25 cellular contexts compared by ENCODE assay signal in genomic region chr9:2150338-2150737, GRCh38.
A peak's percentile ranks its signal among the peaks of the same experiment; 100 is the strongest.
DNase-seq lines count a peak whose midpoint lies in the region; ATAC-seq, FAIRE-seq and TF ChIP-seq lines count a peak whose summit lies in the region.
"Had no signal": no experiment of that assay in that cellular context is flagged by ENCODE, and none has a peak within 500 bp of the region (broad histone marks: within the 10 kb centered on the region; RNA-seq: fewer than 3 reads in every experiment).

No MANE protein-coding gene starts in this region.

- CTCF ChIA-PET in activated CD8-positive, alpha-beta T cell treated with anti-CD3 and anti-CD28 coated beads for 36 hours (lab: Charles Lee), result no interaction called here
- CTCF ChIA-PET in activated CD8-positive, alpha-beta T cell treated with anti-CD3 and anti-CD28 coated beads, Interleukin-2, amount 10 ng/mL, durations not matched to agents 7 days and 5 days (lab: Charles Lee), result no interaction called here

- no peak overlapping the region for H3K27ac ChIP-seq in small intestine (ENCODE audit: low read depth in 1 of 2, low read length in 1 of 2)
- H3K27ac ChIP-seq: 22Rv1; BLaER1 treated with 17β-estradiol and CSF1 and Interleukin-3, amounts not matched to agents 10 nM and 100 nM; GM23248 had no signal

- H3K36me3 ChIP-seq in small intestine (ENCODE audit: control insufficient read depth in 2 of 2, insufficient read depth in 2 of 2, low read length in 2 of 2), result no peaks in the 10 kb centered on the region
- H3K36me3 ChIP-seq: BE2C had no signal

- no peak overlapping the region for H3K4me3 ChIP-seq in small intestine (ENCODE audit: low read depth in 1 of 2, low read length in 2 of 2)
- H3K4me3 ChIP-seq: BLaER1 treated with 17β-estradiol and CSF1 and Interleukin-3, amounts not matched to agents 10 nM and 100 nM; GM12878; GM23248 had no signal

- intact Hi-C loops in activated CD8-positive, alpha-beta T cell treated with anti-CD3 and anti-CD28 coated beads for 36 hours (cut with micrococcal nuclease), result no loop called here

- peaks cover 42% of the 10 kb centered on the region for H3K4me1 Mint-ChIP-seq in activated CD8-positive, alpha-beta T cell treated with anti-CD3 and anti-CD28 coated beads for 36 hours (ENCODE audit: low read depth)
- peaks cover 2% of the 10 kb centered on the region for H3K4me1 Mint-ChIP-seq in activated CD8-positive, alpha-beta T cell treated with anti-CD3 and anti-CD28 coated beads, Interleukin-2, amount 10 ng/mL, durations not matched to agents 7 days and 5 days (ENCODE audit: low read depth)
- peaks cover 37 to 56% of the 10 kb centered on the region in 2 donors for H3K4me1 Mint-ChIP-seq in effector memory CD8-positive, alpha-beta T cell (ENCODE audit: low read depth in 2 of 2)

- no peak overlapping the region for H3K4me3 Mint-ChIP-seq in activated CD8-positive, alpha-beta T cell treated with anti-CD3 and anti-CD28 coated beads for 36 hours
- H3K4me3 Mint-ChIP-seq in activated CD8-positive, alpha-beta T cell treated with anti-CD3 and anti-CD28 coated beads, Interleukin-2, amount 10 ng/mL, durations not matched to agents 7 days and 5 days, result no peak overlapping the region
- no peak overlapping the region for H3K4me3 Mint-ChIP-seq in effector memory CD8-positive, alpha-beta T cell
- H3K4me3 Mint-ChIP-seq: CD14-positive monocyte; CD4-positive, alpha-beta T cell; CD8-positive, alpha-beta memory T cell had no signal

- FAIRE-seq in small intestine (lab: Jason Lieb, UNC), result no peak
- FAIRE-seq: A204.1, D721Med, GM18507, H1 had no signal

- no peaks in the 10 kb centered on the region for H3K9me3 Mint-ChIP-seq in activated CD8-positive, alpha-beta T cell treated with anti-CD3 and anti-CD28 coated beads for 36 hours
- H3K9me3 Mint-ChIP-seq in activated CD8-positive, alpha-beta T cell treated with anti-CD3 and anti-CD28 coated beads, Interleukin-2, amount 10 ng/mL, durations not matched to agents 7 days and 5 days (ENCODE audit: insufficient read depth), result no peaks in the 10 kb centered on the region
- H3K9me3 Mint-ChIP-seq in effector memory CD8-positive, alpha-beta T cell, result no peaks in the 10 kb centered on the region
- H3K9me3 Mint-ChIP-seq: CD4-positive, alpha-beta T cell; CD8-positive, alpha-beta memory T cell had no signal

- peaks cover 21% of the 10 kb centered on the region for H3K36me3 Mint-ChIP-seq in activated CD8-positive, alpha-beta T cell treated with anti-CD3 and anti-CD28 coated beads for 36 hours (ENCODE audit: low read depth)
- peaks cover 49% of the 10 kb centered on the region for H3K36me3 Mint-ChIP-seq in activated CD8-positive, alpha-beta T cell treated with anti-CD3 and anti-CD28 coated beads, Interleukin-2, amount 10 ng/mL, durations not matched to agents 7 days and 5 days (ENCODE audit: low read depth)
- H3K36me3 Mint-ChIP-seq in effector memory CD8-positive, alpha-beta T cell (ENCODE audit: insufficient read depth), result peaks cover 10% of the 10 kb centered on the region

- no peak for DNase-seq in activated CD8-positive, alpha-beta T cell treated with anti-CD3 and anti-CD28 coated beads for 36 hours
- no peak for DNase-seq in activated CD8-positive, alpha-beta T cell treated with anti-CD3 and anti-CD28 coated beads, Interleukin-2, amount 10 ng/mL, durations not matched to agents 7 days and 5 days
- DNase-seq in effector memory CD8-positive, alpha-beta T cell, result no peak
- peak; percentile 17 for DNase-seq in small intestine
- DNase-seq in anterior cingulate cortex (lab: John Stamatoyannopoulos, UW), result no peak
- no peak for DNase-seq in mucosa of gallbladder (ENCODE audit: low spot score)
- DNase-seq: BE2C; CD4-positive, alpha-beta T cell; CD8-positive, alpha-beta memory T cell; DMS 273 treated with DMSO at 0.1 percent for 48 hours; DMS79; EL; GDM1; GM23248; H7; HCEC 1CT had no signal

- ATAC-seq in activated CD8-positive, alpha-beta T cell treated with anti-CD3 and anti-CD28 coated beads for 36 hours, result no peak
- ATAC-seq in activated CD8-positive, alpha-beta T cell treated with anti-CD3 and anti-CD28 coated beads, Interleukin-2, amount 10 ng/mL, durations not matched to agents 7 days and 5 days, result no peak
- ATAC-seq in effector memory CD8-positive, alpha-beta T cell (replicated peaks), result no peak
- ATAC-seq in HG02798 (IDR thresholded peaks at IDR 0.05; ENCODE audit: poor library complexity, unreplicated experiment), result no peak

- 85 to 93% (median 91%) methylated on average over 5 of the region's 5 CpGs for WGBS in small intestine, 3 donors

- peaks cover 0 to 4% of the 10 kb centered on the region in 2 donors for H3K4me1 ChIP-seq in small intestine (ENCODE audit: control insufficient read depth in 2 of 2, insufficient read depth in 1 of 2, low read depth in 1 of 2, low read length in 1 of 2)
- H3K4me1 ChIP-seq: BE2C had no signal

- TF ChIP-seq CTCF in activated CD8-positive, alpha-beta T cell treated with anti-CD3 and anti-CD28 coated beads for 36 hours (IDR thresholded peaks at IDR 0.05), result no peak

- no peaks in the 10 kb centered on the region for H3K9me3 ChIP-seq in small intestine (ENCODE audit: control insufficient read depth, low read depth)
- H3K9me3 ChIP-seq: BE2C had no signal

- peak overlapping the region; percentile 6 for H3K27ac Mint-ChIP-seq in activated CD8-positive, alpha-beta T cell treated with anti-CD3 and anti-CD28 coated beads for 36 hours
- no peak overlapping the region for H3K27ac Mint-ChIP-seq in activated CD8-positive, alpha-beta T cell treated with anti-CD3 and anti-CD28 coated beads, Interleukin-2, amount 10 ng/mL, durations not matched to agents 7 days and 5 days
- H3K27ac Mint-ChIP-seq in effector memory CD8-positive, alpha-beta T cell, result peak overlapping the region; percentile 20 to 55
- H3K27ac Mint-ChIP-seq: CD14-positive monocyte had no signal

- POLR2A ChIA-PET in activated CD8-positive, alpha-beta T cell treated with anti-CD3 and anti-CD28 coated beads for 36 hours (lab: Charles Lee), result no interaction called here
- POLR2A ChIA-PET in activated CD8-positive, alpha-beta T cell treated with anti-CD3 and anti-CD28 coated beads, Interleukin-2, amount 10 ng/mL, durations not matched to agents 7 days and 5 days (lab: Charles Lee), result no interaction called here

- H3K27me3 Mint-ChIP-seq in activated CD8-positive, alpha-beta T cell treated with anti-CD3 and anti-CD28 coated beads for 36 hours, result no peaks in the 10 kb centered on the region
- no peaks in the 10 kb centered on the region for H3K27me3 Mint-ChIP-seq in activated CD8-positive, alpha-beta T cell treated with anti-CD3 and anti-CD28 coated beads, Interleukin-2, amount 10 ng/mL, durations not matched to agents 7 days and 5 days (ENCODE audit: low read depth)
- no peaks in the 10 kb centered on the region for H3K27me3 Mint-ChIP-seq in effector memory CD8-positive, alpha-beta T cell
- H3K27me3 Mint-ChIP-seq: CD4-positive, alpha-beta T cell; CD8-positive, alpha-beta memory T cell had no signal

- no peaks in the 10 kb centered on the region for H3K27me3 ChIP-seq in small intestine (ENCODE audit: control insufficient read depth in 2 of 2, insufficient read depth in 2 of 2, low read length in 2 of 2)
- H3K27me3 ChIP-seq: BE2C; BLaER1 treated with 17β-estradiol and CSF1 and Interleukin-3, amounts not matched to agents 10 nM and 100 nM had no signal
